ENCODE assay signal across 1 cellular context in genomic region chr22:38505595-38506117, GRCh38.
TF ChIP-seq lines count a peak whose summit lies in the region.

No MANE protein-coding gene starts in this region.

TF ChIP-seq in HepG2, 621 proteins besides CTCF, POLR2A, EP300 and RAD21 (continued from another document and continues in another):
- no peak for TF ChIP-seq ZNF512B (CRISPR knock-in tag; IDR thresholded peaks at IDR 0.05; ENCODE audit: borderline replicate concordance)
- no peak for TF ChIP-seq STAG1 (CRISPR knock-in tag; IDR thresholded peaks at IDR 0.05)
- no peak for TF ChIP-seq HOXA5 (CRISPR knock-in tag; IDR thresholded peaks at IDR 0.05)
- TF ChIP-seq ZNF235 (CRISPR knock-in tag; IDR thresholded peaks at IDR 0.05; ENCODE audit: borderline replicate concordance): no peak; the same call in none of the 2 replicates
- no peak for TF ChIP-seq ZNF414 (CRISPR knock-in tag; IDR thresholded peaks at IDR 0.05)
- TF ChIP-seq RFXANK (CRISPR knock-in tag; IDR thresholded peaks at IDR 0.05): no peak
- TF ChIP-seq NFAT5 (CRISPR knock-in tag; IDR thresholded peaks at IDR 0.05): no peak
- TF ChIP-seq MYC (CRISPR knock-in tag; IDR thresholded peaks at IDR 0.05; ENCODE audit: borderline replicate concordance): no peak
- no peak for TF ChIP-seq ZNF703 (CRISPR knock-in tag; IDR thresholded peaks at IDR 0.05; ENCODE audit: borderline replicate concordance)
- no peak for TF ChIP-seq ZNF441 (CRISPR knock-in tag; IDR thresholded peaks at IDR 0.05; ENCODE audit: borderline replicate concordance)
- TF ChIP-seq ZNF264 (CRISPR knock-in tag; IDR thresholded peaks at IDR 0.05): no peak
- TF ChIP-seq SMARCC2 (IDR thresholded peaks at IDR 0.05): no peak
- no peak for TF ChIP-seq YEATS2 (CRISPR knock-in tag; IDR thresholded peaks at IDR 0.05; ENCODE audit: borderline replicate concordance)
- 0 out of 2 replicates have a peak, but pooled peaks have one; percentile 28 for TF ChIP-seq NR0B2 (CRISPR knock-in tag; IDR thresholded peaks at IDR 0.05)
- TF ChIP-seq ZNF691 (CRISPR knock-in tag; IDR thresholded peaks at IDR 0.05; ENCODE audit: borderline replicate concordance, low read depth): no peak; the same call in 1 of the 2 replicates
- TF ChIP-seq SKIL (CRISPR knock-in tag; IDR thresholded peaks at IDR 0.05; ENCODE audit: borderline replicate concordance): no peak
- TF ChIP-seq ZBTB7B (CRISPR knock-in tag; IDR thresholded peaks at IDR 0.05): no peak
- TF ChIP-seq DPF2 (CRISPR knock-in tag; IDR thresholded peaks at IDR 0.05; ENCODE audit: borderline replicate concordance, low read depth): no peak
- TF ChIP-seq ZKSCAN1 (IDR thresholded peaks at IDR 0.05; ENCODE audit: low read length): no peak
- no peak for TF ChIP-seq POLR2G (IDR thresholded peaks at IDR 0.05; ENCODE audit: low read depth, low read length)
- TF ChIP-seq ZFP1 (CRISPR knock-in tag; IDR thresholded peaks at IDR 0.05): no peak
- no peak for TF ChIP-seq REXO4 (CRISPR knock-in tag; IDR thresholded peaks at IDR 0.05; ENCODE audit: borderline replicate concordance)
- no peak for TF ChIP-seq JUNB (CRISPR knock-in tag; IDR thresholded peaks at IDR 0.05; ENCODE audit: borderline replicate concordance)
- TF ChIP-seq SAFB2 (CRISPR knock-in tag; IDR thresholded peaks at IDR 0.05; ENCODE audit: borderline replicate concordance, low read depth): peak; percentile 71; the same call in 1 of the 2 replicates
- TF ChIP-seq XBP1 (CRISPR knock-in tag; IDR thresholded peaks at IDR 0.05): no peak
- no peak for TF ChIP-seq NFYB (CRISPR knock-in tag; IDR thresholded peaks at IDR 0.05)
- TF ChIP-seq FOXP4 (CRISPR knock-in tag; IDR thresholded peaks at IDR 0.05): no peak
- TF ChIP-seq ZNF816 (CRISPR knock-in tag; IDR thresholded peaks at IDR 0.05; ENCODE audit: borderline replicate concordance): no peak
- no peak for TF ChIP-seq ZXDC (CRISPR knock-in tag; IDR thresholded peaks at IDR 0.05)
- TF ChIP-seq SKI (IDR thresholded peaks at IDR 0.05; ENCODE audit: partially characterized antibody): no peak
- peak; percentile 0 for TF ChIP-seq ZNF687 (CRISPR knock-in tag; IDR thresholded peaks at IDR 0.05)
- no peak for TF ChIP-seq JARID2 (CRISPR knock-in tag; IDR thresholded peaks at IDR 0.05; ENCODE audit: insufficient replicate concordance)
- TF ChIP-seq THAP11 (CRISPR knock-in tag; IDR thresholded peaks at IDR 0.05): no peak
- TF ChIP-seq SNAPC5 (CRISPR knock-in tag; IDR thresholded peaks at IDR 0.05; ENCODE audit: borderline replicate concordance): no peak
- TF ChIP-seq ZNF256 (CRISPR knock-in tag; conservative IDR thresholded peaks at IDR 0.05): no peak
